In genomic region chr2:219274392-219274921, GRCh38 we compare ENCODE assay signal across 9 cellular contexts. TPM values are rescaled to one million over a fixed set of nuclear protein-coding genes. Genes with fewer than 3 reads are reported as not detected.
DNase-seq lines count a peak whose midpoint lies in the region; ATAC-seq and TF ChIP-seq lines count a peak whose summit lies in the region.
"Had no signal": no experiment of that assay in that cellular context is flagged by ENCODE, and none has a peak within 500 bp of the region (broad histone marks: within the 10 kb centered on the region; RNA-seq: fewer than 3 reads in every experiment).

No MANE protein-coding gene starts in this region.

- CTCF ChIA-PET in activated naive CD4-positive, alpha-beta T cell treated with anti-CD3 and anti-CD28 coated beads for 36 hours (lab: Charles Lee) = interaction anchor here (0.9 to 2.1 kb wide), 4 partner anchors 16 to 24 kb away, joined by 4 to 14 read pairs (median 4); no protein-coding TSS in a partner anchor
- CTCF ChIA-PET in T-cell (lab: Charles Lee) = interaction anchor here in 1 of 2 donors (0.6 to 1.8 kb wide), 2 partner anchors 20 to 21 kb away, joined by 3 to 8 read pairs; no protein-coding TSS in a partner anchor

- H3K9me3 ChIP-seq in esophagus squamous epithelium = no peaks in the 10 kb centered on the region

- POLR2A ChIA-PET in T-cell (lab: Charles Lee) = interaction anchor here in 1 of 2 donors (0.7 kb wide), 1 partner anchor 20 kb away, joined by 4 read pairs; no protein-coding TSS in a partner anchor

- intact Hi-C loops in esophagus squamous epithelium (cut with DNase I) = no loop called here
- intact Hi-C loops in activated naive CD4-positive, alpha-beta T cell treated with anti-CD3 and anti-CD28 coated beads for 36 hours (cut with micrococcal nuclease) = loop anchor here (10.0 kb wide), 1 partner anchor 1050 kb away; no protein-coding TSS in a partner anchor

- H3K27me3 Mint-ChIP-seq in progenitor cell of endocrine pancreas (peaks cover 19% of the 10 kb centered on the region), T-cell (no peaks in the 10 kb centered on the region)
- H3K27me3 Mint-ChIP-seq in activated naive CD4-positive, alpha-beta T cell treated with anti-CD3 and anti-CD28 coated beads for 36 hours (ENCODE audit: low read depth) = no peaks in the 10 kb centered on the region

- WGBS in esophagus squamous epithelium, 2 donors = 15 to 34% methylated on average over 3 of the region's 3 CpGs

- TF ChIP-seq CTCF in esophagus squamous epithelium (IDR thresholded peaks at IDR 0.05) (no peak), progenitor cell of endocrine pancreas (IDR thresholded peaks at IDR 0.05; ENCODE audit: unreplicated experiment) (no peak)

- DNase-seq in EH (ENCODE audit: low read depth) (peak; percentile 91), RKO (ENCODE audit: low spot score) (peak; percentile 55), esophagus squamous epithelium (lab: John Stamatoyannopoulos, UW) (no peak), progenitor cell of endocrine pancreas (ENCODE audit: low spot score, unreplicated experiment) (no peak), D341Med (ENCODE audit: low spot score) (no peak), T-cell (no peak), NCI-H1092 treated with DMSO at 0.1 percent for 48 hours (lab: John Stamatoyannopoulos, UW) (no peak)
- DNase-seq in activated naive CD4-positive, alpha-beta T cell treated with anti-CD3 and anti-CD28 coated beads for 36 hours = no peak

- H3K36me3 Mint-ChIP-seq in progenitor cell of endocrine pancreas (ENCODE audit: insufficient read depth) (no peaks in the 10 kb centered on the region), T-cell (no peaks in the 10 kb centered on the region)
- no peaks in the 10 kb centered on the region for H3K36me3 Mint-ChIP-seq in activated naive CD4-positive, alpha-beta T cell treated with anti-CD3 and anti-CD28 coated beads for 36 hours (ENCODE audit: low read depth)

- peaks cover 13 to 52% (median 27%) of the 10 kb centered on the region in 3 donors for H3K4me1 ChIP-seq in esophagus squamous epithelium

- H3K27ac Mint-ChIP-seq in progenitor cell of endocrine pancreas (peak overlapping the region; percentile 51), T-cell (no peak overlapping the region)
- no peak overlapping the region for H3K27ac Mint-ChIP-seq in activated naive CD4-positive, alpha-beta T cell treated with anti-CD3 and anti-CD28 coated beads for 36 hours

- no peaks in the 10 kb centered on the region for H3K36me3 ChIP-seq in esophagus squamous epithelium

- TF ChIP-seq POLR2A in esophagus squamous epithelium (IDR thresholded peaks at IDR 0.05) = no peak

- H3K4me1 Mint-ChIP-seq in progenitor cell of endocrine pancreas (ENCODE audit: low read depth) (peaks cover 15% of the 10 kb centered on the region), T-cell (peaks cover 18 to 21% (median 20%) of the 10 kb centered on the region in 3 donors)
- H3K4me1 Mint-ChIP-seq in activated naive CD4-positive, alpha-beta T cell treated with anti-CD3 and anti-CD28 coated beads for 36 hours (ENCODE audit: low read depth) = peaks cover 17% of the 10 kb centered on the region

- no peaks in the 10 kb centered on the region for H3K27me3 ChIP-seq in esophagus squamous epithelium

- H3K27ac ChIP-seq in esophagus squamous epithelium = peak overlapping the region; percentile 85 to 91 (median 90)

- H3K9me3 Mint-ChIP-seq in progenitor cell of endocrine pancreas (ENCODE audit: low read depth) (no peaks in the 10 kb centered on the region), T-cell (no peaks in the 10 kb centered on the region)
- no peaks in the 10 kb centered on the region for H3K9me3 Mint-ChIP-seq in activated naive CD4-positive, alpha-beta T cell treated with anti-CD3 and anti-CD28 coated beads for 36 hours

- H3K4me3 Mint-ChIP-seq in progenitor cell of endocrine pancreas (ENCODE audit: low read depth) (no peak overlapping the region), T-cell (no peak overlapping the region)
- no peak overlapping the region for H3K4me3 Mint-ChIP-seq in activated naive CD4-positive, alpha-beta T cell treated with anti-CD3 and anti-CD28 coated beads for 36 hours

- no peak for ATAC-seq in T-cell (replicated peaks in 1 of 4)

- no peak overlapping the region for H3K4me3 ChIP-seq in esophagus squamous epithelium

RNA-seq across cellular contexts. Expression of gene DNAJB2, which starts 4.7 kb away (rescaled TPM):
- total RNA-seq in esophagus squamous epithelium (10 to 100 TPM; 30.3 to 72.6 (median 35.1) TPM), progenitor cell of endocrine pancreas (66.2 and 69.5 TPM in 2 replicates), T-cell (100 to 1,000 TPM in 2 of 5 donors, 10 to 100 TPM in 3; 83.0 to 150 (median 91.8) TPM)
- total RNA-seq in activated naive CD4-positive, alpha-beta T cell treated with anti-CD3 and anti-CD28 coated beads for 36 hours = 10 to 100 TPM; 24.6 to 24.9 TPM

RNA-seq across cellular contexts. Expression of gene TUBA4A, which starts 20.7 kb away (rescaled TPM):
- total RNA-seq in esophagus squamous epithelium (100 to 1,000 TPM; 104 to 258 (median 169) TPM), progenitor cell of endocrine pancreas (8.3 and 9.1 TPM in 2 replicates), T-cell (100 to 1,000 TPM; 108 to 196 (median 121) TPM)
- 100 to 1,000 TPM; 112 to 116 TPM for total RNA-seq in activated naive CD4-positive, alpha-beta T cell treated with anti-CD3 and anti-CD28 coated beads for 36 hours

RNA-seq across cellular contexts. Expression of gene TUBA4B, which starts 21.4 kb away (rescaled TPM):
- not detected for total RNA-seq in esophagus squamous epithelium
- total RNA-seq in progenitor cell of endocrine pancreas = not detected in 2 replicates
- total RNA-seq in activated naive CD4-positive, alpha-beta T cell treated with anti-CD3 and anti-CD28 coated beads for 36 hours = not detected
- total RNA-seq in T-cell = not detected
- total RNA-seq: mononuclear cell had no signal

RNA-seq across cellular contexts. Expression of gene STK16, which starts 29.2 kb away (rescaled TPM):
- total RNA-seq in esophagus squamous epithelium (10 to 100 TPM in 3 of 4 donors, 1 to 10 TPM in 1; 8.6 to 27.4 (median 19.3) TPM), progenitor cell of endocrine pancreas (23.2 and 24.1 TPM in 2 replicates), T-cell (10 to 100 TPM; 19.3 to 26.6 (median 21.3) TPM)
- 10 to 100 TPM; 33.7 to 35.5 TPM for total RNA-seq in activated naive CD4-positive, alpha-beta T cell treated with anti-CD3 and anti-CD28 coated beads for 36 hours

RNA-seq across cellular contexts. Expression of gene GLB1L, which starts 29.2 kb away (rescaled TPM):
- total RNA-seq in esophagus squamous epithelium (1 to 10 TPM; 1.2 to 2.3 (median 1.7) TPM), progenitor cell of endocrine pancreas (11.8 and 13.5 TPM in 2 replicates), T-cell (1 to 10 TPM; 1.1 to 3.0 (median 1.8) TPM)
- total RNA-seq in activated naive CD4-positive, alpha-beta T cell treated with anti-CD3 and anti-CD28 coated beads for 36 hours = 1 to 10 TPM; 2.1 TPM

Comparison
In these comparisons a context has a peak if more than half of its experiments do, and no peak if none do; other contexts are left out.
1. DNase-seq: peak in EH (single experiment) and RKO (single experiment); none in esophagus squamous epithelium (single experiment), progenitor cell of endocrine pancreas (single experiment), activated naive CD4-positive, alpha-beta T cell treated with anti-CD3 and anti-CD28 coated beads for 36 hours (single experiment), D341Med (single experiment), T-cell (0 of 34) and NCI-H1092 treated with DMSO at 0.1 percent for 48 hours (single experiment).
2. RNA of gene TUBA4A, which starts 20.7 kb away (total RNA-seq): 104 to 258 TPM in esophagus squamous epithelium, 108 to 196 TPM in T-cell and 112 to 116 TPM in activated naive CD4-positive, alpha-beta T cell treated with anti-CD3 and anti-CD28 coated beads for 36 hours; 8.3 to 9.1 TPM in progenitor cell of endocrine pancreas; every median in the first group is over 10 times any median in the second.